17 cellular contexts compared by ENCODE assay signal in the genomic region with DNA sequence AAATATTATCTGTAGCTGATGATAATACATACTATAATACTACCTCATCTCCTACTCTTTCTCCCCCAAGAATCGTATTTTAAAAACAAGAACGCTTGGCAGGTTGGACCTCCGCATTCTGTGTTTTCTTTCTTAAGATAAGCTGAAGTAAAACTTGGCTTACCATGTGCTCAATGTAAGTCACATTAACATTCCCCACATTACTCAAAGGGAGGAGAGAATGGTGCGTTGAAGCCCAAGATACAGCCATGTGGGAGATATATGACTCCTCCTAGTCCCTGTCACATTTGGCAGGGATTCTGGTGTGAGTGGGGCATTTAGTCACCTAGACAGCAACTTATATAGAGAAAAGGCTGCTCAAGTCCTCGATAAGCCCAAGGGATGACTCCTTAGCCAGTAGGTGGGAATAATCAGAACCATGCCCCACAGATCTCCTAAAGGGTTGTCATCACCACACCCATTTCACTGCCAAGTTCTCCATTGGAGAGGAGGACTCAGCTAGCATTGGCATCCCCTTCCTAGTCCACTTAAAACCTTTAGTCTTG. TPM values are rescaled to one million over a fixed set of nuclear protein-coding genes. Genes with fewer than 3 reads are reported as not detected.
DNase-seq lines count a peak whose midpoint lies in the region; ATAC-seq, FAIRE-seq and TF ChIP-seq lines count a peak whose summit lies in the region.
"Had no signal": no experiment of that assay in that cellular context is flagged by ENCODE, and none has a peak within 500 bp of the region (broad histone marks: within the 10 kb centered on the region; RNA-seq: fewer than 3 reads in every experiment).

No MANE protein-coding gene starts in this region.

- H3K9me3 ChIP-seq in ascending aorta (no peaks in the 10 kb centered on the region), lower lobe of right lung (no peaks in the 10 kb centered on the region), stomach smooth muscle (ENCODE audit: control insufficient read depth in 2 of 2, low read length in 2 of 2) (no peaks in the 10 kb centered on the region)

- peaks cover 74% of the 10 kb centered on the region for H3K4me1 Mint-ChIP-seq in HFFc6 (ENCODE audit: low read depth)

- no peaks in the 10 kb centered on the region for H3K27me3 ChIP-seq in ascending aorta
- H3K27me3 ChIP-seq in lower lobe of right lung (ENCODE audit: low read depth), result peaks cover 5% of the 10 kb centered on the region
- H3K27me3 ChIP-seq in stomach smooth muscle (ENCODE audit: control insufficient read depth in 1 of 2, insufficient read depth in 2 of 2, low read length in 2 of 2), result no peaks in the 10 kb centered on the region

- ATAC-seq in lower lobe of right lung, result no peak
- ATAC-seq: K562 had no signal

- H3K4me3 ChIP-seq in ascending aorta, result no peak overlapping the region
- H3K4me3 ChIP-seq in lower lobe of right lung, result no peak overlapping the region
- peak overlapping the region; percentile 17 to 37 for H3K4me3 ChIP-seq in stomach smooth muscle (ENCODE audit: low read length in 2 of 2)
- H3K4me3 ChIP-seq: K562, skin epidermis had no signal

- no peak for FAIRE-seq in urothelium cell line (lab: Jason Lieb, UNC)
- FAIRE-seq: GM18507, K562 had no signal

- H3K4me3 Mint-ChIP-seq in HFFc6, result peak overlapping the region; percentile 22; the same call in 1 of the 2 replicates
- H3K4me3 Mint-ChIP-seq: activated CD4-positive, alpha-beta T cell treated with anti-CD3 and anti-CD28 coated beads for 36 hours; activated naive CD8-positive, alpha-beta T cell treated with anti-CD3 and anti-CD28 coated beads for 36 hours; activated T-cell treated with anti-CD3 and anti-CD28 coated beads, Interleukin-2, amount 50 U/mL, for 24 hours; endodermal cell had no signal

- H3K9ac ChIP-seq in stomach smooth muscle (ENCODE audit: low read length in 2 of 2), result no peak overlapping the region

- peaks cover 5% of the 10 kb centered on the region; the same call in 1 of the 2 replicates for H3K27me3 Mint-ChIP-seq in HFFc6 (ENCODE audit: insufficient read depth)

- H3K27ac ChIP-seq in ascending aorta (peak overlapping the region; percentile 42 to 63), lower lobe of right lung (peak overlapping the region; percentile 48), stomach smooth muscle (ENCODE audit: low read length) (peak overlapping the region; percentile 53)

- no peaks in the 10 kb centered on the region for H3K9me3 Mint-ChIP-seq in HFFc6
- H3K9me3 Mint-ChIP-seq: activated T-cell treated with anti-CD3 and anti-CD28 coated beads, Interleukin-2, amount 50 U/mL, for 24 hours; endodermal cell had no signal

- DNase-seq in HFFc6 (no peak), ascending aorta (ENCODE audit: low spot score in 2 of 2) (no peak), lower lobe of right lung (no peak), urothelium cell line (ENCODE audit: low spot score) (no peak), NCI-H1105 treated with DMSO at 0.1 percent for 48 hours (lab: John Stamatoyannopoulos, UW) (no peak), kidney glomerular epithelial cell (lab: John Stamatoyannopoulos, UW) (no peak)
- DNase-seq: activated CD4-positive, alpha-beta T cell treated with anti-CD3 and anti-CD28 coated beads for 36 hours; activated naive CD8-positive, alpha-beta T cell treated with anti-CD3 and anti-CD28 coated beads for 36 hours; activated T-cell treated with anti-CD3 and anti-CD28 coated beads, Interleukin-2, amount 50 U/mL, for 24 hours; caudate nucleus; endodermal cell; NCI-H1092; nucleus accumbens had no signal

- intact Hi-C loops in ascending aorta (cut with DNase I) (loop anchor here (5.0 to 10.0 kb wide), 4 partner anchors 173 to 740 kb away; a partner anchor contains a TSS), lower lobe of right lung (cut with DNase I) (no loop called here)

- H3K4me1 ChIP-seq in ascending aorta (peaks cover 0 to 19% of the 10 kb centered on the region in 2 donors), lower lobe of right lung (peaks cover 44% of the 10 kb centered on the region), stomach smooth muscle (ENCODE audit: control insufficient read depth, insufficient read depth, low read length) (peaks cover 51% of the 10 kb centered on the region)

- TF ChIP-seq CTCF in HFFc6 (IDR thresholded peaks at IDR 0.05) (no peak), ascending aorta (IDR thresholded peaks at IDR 0.05) (no peak), lower lobe of right lung (IDR thresholded peaks at IDR 0.05) (no peak)

- H3K36me3 ChIP-seq in ascending aorta (peaks cover 5 to 10% of the 10 kb centered on the region in 2 donors), lower lobe of right lung (no peaks in the 10 kb centered on the region), stomach smooth muscle (ENCODE audit: control insufficient read depth in 2 of 2, insufficient read depth in 2 of 2, low read length in 2 of 2) (peaks cover 8 to 23% of the 10 kb centered on the region in 2 donors)

- H3K36me3 Mint-ChIP-seq in HFFc6 (ENCODE audit: low read depth), result peaks cover 49% of the 10 kb centered on the region

- H3K27ac Mint-ChIP-seq in HFFc6, result peak overlapping the region; percentile 63
- H3K27ac Mint-ChIP-seq: activated CD4-positive, alpha-beta T cell treated with anti-CD3 and anti-CD28 coated beads for 36 hours; endodermal cell had no signal

RNA-seq across cellular contexts. Expression of a gene that starts 4.6 kb away (rescaled TPM):
- total RNA-seq in HFFc6 (2021; fragmentation: NEBNext Ultra II Directional; extraction: Animal tissue kit (Norgen Biotek cat#: 25700)), result 100 to 1,000 TPM; 192 to 356 (median 243) TPM
- 184 TPM for total RNA-seq in ascending aorta
- 40.3 TPM for total RNA-seq in lower lobe of right lung

Comparison
In these comparisons a context has a peak if more than half of its experiments do, and no peak if none do; other contexts are left out.
1. H3K4me3 ChIP-seq: peak in stomach smooth muscle (2 of 2); none in ascending aorta (0 of 2) and lower lobe of right lung (single experiment).
2. Peak in every context shown above with its lines, with median percentiles within 50 percentile points of each other: H3K27ac ChIP-seq.